In genomic region chr15:74328331-74329056, GRCh38 we compare ENCODE assay signal across 24 cellular contexts. TPM values are rescaled to one million over a fixed set of nuclear protein-coding genes. Genes with fewer than 3 reads are reported as not detected.
DNase-seq lines count a peak whose midpoint lies in the region; ATAC-seq and TF ChIP-seq lines count a peak whose summit lies in the region.
"Had no signal": no experiment of that assay in that cellular context is flagged by ENCODE, and none has a peak within 500 bp of the region (broad histone marks: within the 10 kb centered on the region; RNA-seq: fewer than 3 reads in every experiment).

No MANE protein-coding gene starts in this region.

- peak; percentile 8 for DNase-seq in Right ventricle myocardium superior
- DNase-seq in right atrium auricular region (ENCODE audit: low spot score) = no peak
- DNase-seq in NCI-H2081 (lab: John Stamatoyannopoulos, UW) = peak; percentile 88 to 95
- no peak for DNase-seq in effector memory CD8-positive, alpha-beta T cell
- no peak for DNase-seq in stimulated activated effector memory CD8-positive, alpha-beta T cell treated with anti-CD3 and anti-CD28 coated beads, Interleukin-12 subunit alpha, Interleukin-12 subunit beta, amount 100 ng/mL, for 72 hours (ENCODE audit: low spot score in 2 of 2)
- DNase-seq in coronary artery (ENCODE audit: low spot score) = no peak
- DNase-seq in ovary = no peak
- DNase-seq: activated CD4-positive, alpha-beta T cell treated with anti-CD3 and anti-CD28 coated beads, Interleukin-2, amount 10 ng/mL, durations not matched to agents 7 days and 5 days; activated gamma-delta T cell treated with Interleukin-2 at 50 U/mL for 16 hours; adrenal gland; BE2C; EL; H9; IMR-90; NCI-H1436; NCI-H82; right lobe of liver; SJCRH30; T-helper 1 cell had no signal

- H3K27me3 Mint-ChIP-seq in effector memory CD8-positive, alpha-beta T cell = peaks cover 8 to 18% of the 10 kb centered on the region in 2 donors

- no peak overlapping the region for H3K27ac ChIP-seq in right atrium auricular region
- no peak overlapping the region for H3K27ac ChIP-seq in coronary artery
- H3K27ac ChIP-seq in ovary = peak overlapping the region in 1 of 2 donors; percentile 19
- H3K27ac ChIP-seq: right lobe of liver, SJCRH30 had no signal

- ATAC-seq in Right ventricle myocardium superior (ENCODE audit: poor library complexity) (no peak), HG02571 (IDR thresholded peaks at IDR 0.05; ENCODE audit: unreplicated experiment) (no peak)
- no peak for ATAC-seq in effector memory CD8-positive, alpha-beta T cell (replicated peaks)
- ATAC-seq in stimulated activated effector memory CD8-positive, alpha-beta T cell treated with anti-CD3 and anti-CD28 coated beads, Interleukin-12 subunit alpha, Interleukin-12 subunit beta, amount 100 ng/mL, for 72 hours = no peak
- ATAC-seq: right lobe of liver had no signal

- 70 to 77% (median 75%) methylated on average over 10 of the region's 10 CpGs for WGBS in ovary, 3 donors

- H3K9me3 ChIP-seq in right atrium auricular region (no peaks in the 10 kb centered on the region), ovary (no peaks in the 10 kb centered on the region)
- H3K9me3 ChIP-seq: adrenal gland, BE2C, right lobe of liver, SJCRH30 had no signal

- H3K4me3 Mint-ChIP-seq in effector memory CD8-positive, alpha-beta T cell = peak overlapping the region in 1 of 2 donors; percentile 37
- no peak overlapping the region for H3K4me3 Mint-ChIP-seq in stimulated activated effector memory CD8-positive, alpha-beta T cell treated with anti-CD3 and anti-CD28 coated beads, Interleukin-12 subunit alpha, Interleukin-12 subunit beta, amount 100 ng/mL, for 72 hours
- H3K4me3 Mint-ChIP-seq: activated CD4-positive, alpha-beta T cell treated with anti-CD3 and anti-CD28 coated beads, Interleukin-2, amount 10 ng/mL, durations not matched to agents 7 days and 5 days; H9 had no signal

- no peak for TF ChIP-seq EP300 in ovary (IDR thresholded peaks at IDR 0.05)

- intact Hi-C loops in Right ventricle myocardium superior (cut with DNase I) = no loop called here
- intact Hi-C loops in ovary (cut with DNase I) = loop anchor here in 1 of 4 donors (10.0 kb wide), 1 partner anchor 354 kb away; no protein-coding TSS in a partner anchor

- no peaks in the 10 kb centered on the region for H3K9me3 Mint-ChIP-seq in effector memory CD8-positive, alpha-beta T cell
- H3K9me3 Mint-ChIP-seq in stimulated activated effector memory CD8-positive, alpha-beta T cell treated with anti-CD3 and anti-CD28 coated beads, Interleukin-12 subunit alpha, Interleukin-12 subunit beta, amount 100 ng/mL, for 72 hours = no peaks in the 10 kb centered on the region
- H3K9me3 Mint-ChIP-seq: activated CD4-positive, alpha-beta T cell treated with anti-CD3 and anti-CD28 coated beads, Interleukin-2, amount 10 ng/mL, durations not matched to agents 7 days and 5 days; H9 had no signal

- H3K4me1 Mint-ChIP-seq in effector memory CD8-positive, alpha-beta T cell (ENCODE audit: low read depth in 2 of 2) = peaks cover 11 to 15% of the 10 kb centered on the region in 2 donors
- peaks cover 17% of the 10 kb centered on the region for H3K4me1 Mint-ChIP-seq in stimulated activated effector memory CD8-positive, alpha-beta T cell treated with anti-CD3 and anti-CD28 coated beads, Interleukin-12 subunit alpha, Interleukin-12 subunit beta, amount 100 ng/mL, for 72 hours

- TF ChIP-seq CTCF in right atrium auricular region (IDR thresholded peaks at IDR 0.05) (no peak), coronary artery (IDR thresholded peaks at IDR 0.05) (no peak), ovary (IDR thresholded peaks at IDR 0.05) (no peak)

- H3K4me3 ChIP-seq in right atrium auricular region (no peak overlapping the region), coronary artery (no peak overlapping the region), ovary (no peak overlapping the region)
- H3K4me3 ChIP-seq: adrenal gland, right lobe of liver, SJCRH30 had no signal

- no peak for TF ChIP-seq POLR2A in ovary (IDR thresholded peaks at IDR 0.05)

- peak overlapping the region; percentile 42 to 70 for H3K27ac Mint-ChIP-seq in effector memory CD8-positive, alpha-beta T cell
- H3K27ac Mint-ChIP-seq in stimulated activated effector memory CD8-positive, alpha-beta T cell treated with anti-CD3 and anti-CD28 coated beads, Interleukin-12 subunit alpha, Interleukin-12 subunit beta, amount 100 ng/mL, for 72 hours = peak overlapping the region; percentile 83
- H3K27ac Mint-ChIP-seq: activated CD4-positive, alpha-beta T cell treated with anti-CD3 and anti-CD28 coated beads, Interleukin-2, amount 10 ng/mL, durations not matched to agents 7 days and 5 days had no signal

- H3K36me3 ChIP-seq in right atrium auricular region = no peaks in the 10 kb centered on the region
- no peaks in the 10 kb centered on the region for H3K36me3 ChIP-seq in ovary
- H3K36me3 ChIP-seq: adrenal gland, BE2C, right lobe of liver, SJCRH30 had no signal

- no peaks in the 10 kb centered on the region for H3K27me3 ChIP-seq in right atrium auricular region
- H3K27me3 ChIP-seq in ovary = no peaks in the 10 kb centered on the region
- H3K27me3 ChIP-seq: adrenal gland, BE2C, right lobe of liver, SJCRH30 had no signal

- H3K4me1 ChIP-seq in right atrium auricular region (no peaks in the 10 kb centered on the region), ovary (ENCODE audit: insufficient read depth) (peaks cover 6% of the 10 kb centered on the region)
- H3K4me1 ChIP-seq: BE2C, right lobe of liver, SJCRH30 had no signal

- H3K36me3 Mint-ChIP-seq in effector memory CD8-positive, alpha-beta T cell (ENCODE audit: insufficient read depth) = peaks cover 7% of the 10 kb centered on the region
- no peaks in the 10 kb centered on the region for H3K36me3 Mint-ChIP-seq in stimulated activated effector memory CD8-positive, alpha-beta T cell treated with anti-CD3 and anti-CD28 coated beads, Interleukin-12 subunit alpha, Interleukin-12 subunit beta, amount 100 ng/mL, for 72 hours

RNA-seq across cellular contexts. Expression of gene CYP11A1, which starts 39.0 kb away (rescaled TPM):
- total RNA-seq in Right ventricle myocardium superior (0.51 TPM), right atrium auricular region (1 to 10 TPM in 1 of 2 donors, under 1 TPM in 1; 0.71 to 1.0 TPM), ovary (10 to 100 TPM; 19.9 to 61.3 (median 32.3) TPM)
- polyA plus RNA-seq in ovary = 1,000 to 10,000 TPM in 1 of 2 donors, 10 to 100 TPM in 1; 30.1 to 1,902 TPM
- total RNA-seq: A673; activated CD4-positive, alpha-beta T cell treated with anti-CD3 and anti-CD28 coated beads, Interleukin-2, amount 10 ng/mL, durations not matched to agents 7 days and 5 days; endothelial cell of umbilical vein; myocyte; osteocyte; SJCRH30 had no signal

Comparison
In these comparisons a context has a peak if more than half of its experiments do, and no peak if none do; other contexts are left out.
1. DNase-seq: peak in Right ventricle myocardium superior (single experiment) and NCI-H2081 (2 of 2); none in right atrium auricular region (single experiment), effector memory CD8-positive, alpha-beta T cell (0 of 3), stimulated activated effector memory CD8-positive, alpha-beta T cell treated with anti-CD3 and anti-CD28 coated beads, Interleukin-12 subunit alpha, Interleukin-12 subunit beta, amount 100 ng/mL, for 72 hours (0 of 2), coronary artery (single experiment) and ovary (0 of 5).
2. RNA of gene CYP11A1, which starts 39.0 kb away (total RNA-seq): 19.9 to 61.3 TPM in ovary; 0.71 to 1.0 TPM in right atrium auricular region and 0.51 TPM in Right ventricle myocardium superior (single experiment); every median in the first group is over 10 times any median in the second.